ENCODE assay signal across 1 cellular context in the genomic region with DNA sequence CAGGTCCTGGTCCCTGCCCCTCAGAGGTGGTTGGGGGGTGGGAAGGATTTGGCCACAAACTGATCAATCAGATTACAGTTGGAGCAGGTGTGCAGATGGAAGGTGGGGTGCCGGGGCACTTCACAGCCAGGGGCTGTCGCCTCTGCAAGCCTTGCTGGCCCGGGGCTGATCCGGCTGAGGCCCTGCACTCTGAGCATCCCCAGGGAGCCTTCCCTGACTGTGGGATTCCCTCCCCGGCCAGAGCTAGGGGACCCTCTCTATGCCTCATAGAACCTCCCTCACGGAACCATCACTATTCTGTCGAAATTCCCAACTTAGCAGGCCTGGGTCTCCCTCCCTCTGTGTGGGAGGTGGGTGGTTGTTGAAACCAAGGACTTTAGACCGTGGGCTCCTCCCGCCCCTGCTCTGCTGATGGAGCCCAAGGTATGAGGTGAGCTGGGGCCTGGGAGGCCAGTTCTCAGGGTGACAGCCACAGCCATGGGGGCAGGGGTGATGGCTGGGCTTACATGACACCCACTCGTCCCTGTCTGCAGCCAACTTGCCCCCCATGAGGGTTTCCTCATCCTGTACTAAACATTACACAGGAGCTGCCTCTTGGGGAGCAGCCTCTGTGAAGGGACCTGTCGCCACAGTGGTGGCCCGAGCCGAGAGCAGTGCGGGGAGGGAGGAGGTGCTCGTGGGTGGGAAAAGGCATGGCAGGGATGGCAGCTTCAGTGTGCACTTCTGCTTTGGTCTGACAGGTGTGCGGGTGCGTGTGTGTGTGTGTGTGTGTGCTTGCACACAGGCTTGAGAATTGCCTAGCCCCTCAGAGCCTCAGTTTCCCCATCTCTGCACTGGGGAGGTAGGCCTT.
TF ChIP-seq lines count a peak whose summit lies in the region.

No MANE protein-coding gene starts in this region.

TF ChIP-seq in HepG2, 621 proteins besides CTCF, POLR2A, EP300 and RAD21 (continued from another document and continues in another):
- peak; percentile 66; the same call in 1 of the 2 replicates for TF ChIP-seq ZBED4 (CRISPR knock-in tag; IDR thresholded peaks at IDR 0.05; ENCODE audit: borderline replicate concordance)
- no peak for TF ChIP-seq USF2 (IDR thresholded peaks at IDR 0.05; ENCODE audit: low read depth, low read length)
- TF ChIP-seq USF2 (CRISPR knock-in tag; IDR thresholded peaks at IDR 0.05; ENCODE audit: borderline replicate concordance): no peak
- no peak for TF ChIP-seq MBD4 (IDR thresholded peaks at IDR 0.05; ENCODE audit: borderline replicate concordance, low read length)
- peak; percentile 61; the same call in 1 of the 2 replicates for TF ChIP-seq KAT8 (CRISPR knock-in tag; IDR thresholded peaks at IDR 0.05)
- TF ChIP-seq ZMYM3 (CRISPR knock-in tag; IDR thresholded peaks at IDR 0.05): peak; percentile 14; the same call in 1 of the 2 replicates
- peak; percentile 51; the same call in 1 of the 2 replicates for TF ChIP-seq RARA (CRISPR knock-in tag; IDR thresholded peaks at IDR 0.05)
- no peak for TF ChIP-seq SMARCC2 (IDR thresholded peaks at IDR 0.05)
- no peak for TF ChIP-seq ZSCAN30 (CRISPR knock-in tag; IDR thresholded peaks at IDR 0.05)
- TF ChIP-seq, protein P1, sequence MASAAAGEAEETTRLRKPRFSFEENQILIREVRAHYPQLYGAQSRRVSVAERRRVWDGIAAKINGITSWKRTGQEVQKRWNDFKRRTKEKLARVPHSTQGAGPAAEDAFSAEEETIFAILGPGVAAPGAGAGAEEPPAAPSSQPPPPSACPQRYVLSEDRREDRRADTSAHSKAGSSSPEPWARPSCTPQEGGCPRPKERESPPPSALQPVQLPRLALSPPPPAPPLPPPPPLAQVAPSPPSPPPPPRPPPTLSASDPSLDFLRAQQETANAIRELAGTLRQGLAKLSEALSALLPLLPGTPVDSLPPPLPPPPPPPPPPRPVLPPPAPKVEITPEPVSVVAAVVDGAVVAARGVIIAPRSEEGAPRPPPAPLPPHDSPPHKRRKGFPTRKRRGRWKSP (CRISPR knock-in tag; IDR thresholded peaks at IDR 0.05): no peak
- no peak for TF ChIP-seq ZNF564 (CRISPR knock-in tag; IDR thresholded peaks at IDR 0.05)
- TF ChIP-seq GLI4 (CRISPR knock-in tag; IDR thresholded peaks at IDR 0.05; ENCODE audit: borderline replicate concordance): no peak
- no peak for TF ChIP-seq KDM3A (CRISPR knock-in tag; IDR thresholded peaks at IDR 0.05; ENCODE audit: low read depth)
- no peak for TF ChIP-seq ZNF598 (CRISPR knock-in tag; IDR thresholded peaks at IDR 0.05; ENCODE audit: borderline replicate concordance)
- TF ChIP-seq NAIF1 (CRISPR knock-in tag; IDR thresholded peaks at IDR 0.05; ENCODE audit: borderline replicate concordance): no peak
- TF ChIP-seq, protein P2, sequence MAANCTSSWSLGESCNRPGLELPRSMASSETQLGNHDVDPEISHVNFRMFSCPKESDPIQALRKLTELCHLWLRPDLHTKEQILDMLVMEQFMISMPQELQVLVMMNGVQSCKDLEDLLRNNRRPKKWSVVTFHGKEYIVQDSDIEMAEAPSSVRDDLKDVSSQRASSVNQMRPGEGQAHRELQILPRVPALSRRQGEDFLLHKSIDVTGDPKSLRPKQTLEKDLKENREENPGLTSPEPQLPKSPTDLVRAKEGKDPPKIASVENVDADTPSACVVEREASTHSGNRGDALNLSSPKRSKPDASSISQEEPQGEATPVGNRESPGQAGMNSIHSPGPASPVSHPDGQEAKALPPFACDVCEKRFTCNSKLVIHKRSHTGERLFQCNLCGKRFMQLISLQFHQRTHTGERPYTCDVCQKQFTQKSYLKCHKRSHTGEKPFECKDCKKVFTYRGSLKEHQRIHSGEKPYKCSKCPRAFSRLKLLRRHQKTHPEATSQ (CRISPR knock-in tag; IDR thresholded peaks at IDR 0.05; ENCODE audit: borderline replicate concordance): peak; percentile 50; the same call in 1 of the 2 replicates
- TF ChIP-seq BHLHE40 (IDR thresholded peaks at IDR 0.05; ENCODE audit: low read length): no peak
- no peak for TF ChIP-seq ZBTB49 (CRISPR knock-in tag; IDR thresholded peaks at IDR 0.05; ENCODE audit: borderline replicate concordance)
- no peak for TF ChIP-seq PAWR (CRISPR knock-in tag; IDR thresholded peaks at IDR 0.05; ENCODE audit: borderline replicate concordance)
- no peak for TF ChIP-seq ONECUT2 (CRISPR knock-in tag; IDR thresholded peaks at IDR 0.05)
- no peak for TF ChIP-seq ZNF597 (CRISPR knock-in tag; IDR thresholded peaks at IDR 0.05)
- TF ChIP-seq SYNCRIP (IDR thresholded peaks at IDR 0.05; ENCODE audit: insufficient read depth, low read depth, low read length): no peak
- 0 out of 2 replicates have a peak, but pooled peaks have one; percentile 49 for TF ChIP-seq TMF1 (CRISPR knock-in tag; IDR thresholded peaks at IDR 0.05; ENCODE audit: low read depth)
- TF ChIP-seq, protein P3, sequence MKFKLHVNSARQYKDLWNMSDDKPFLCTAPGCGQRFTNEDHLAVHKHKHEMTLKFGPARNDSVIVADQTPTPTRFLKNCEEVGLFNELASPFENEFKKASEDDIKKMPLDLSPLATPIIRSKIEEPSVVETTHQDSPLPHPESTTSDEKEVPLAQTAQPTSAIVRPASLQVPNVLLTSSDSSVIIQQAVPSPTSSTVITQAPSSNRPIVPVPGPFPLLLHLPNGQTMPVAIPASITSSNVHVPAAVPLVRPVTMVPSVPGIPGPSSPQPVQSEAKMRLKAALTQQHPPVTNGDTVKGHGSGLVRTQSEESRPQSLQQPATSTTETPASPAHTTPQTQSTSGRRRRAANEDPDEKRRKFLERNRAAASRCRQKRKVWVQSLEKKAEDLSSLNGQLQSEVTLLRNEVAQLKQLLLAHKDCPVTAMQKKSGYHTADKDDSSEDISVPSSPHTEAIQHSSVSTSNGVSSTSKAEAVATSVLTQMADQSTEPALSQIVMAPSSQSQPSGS (CRISPR knock-in tag; IDR thresholded peaks at IDR 0.05): no peak
- TF ChIP-seq CHCHD3 (CRISPR knock-in tag; IDR thresholded peaks at IDR 0.05): no peak
- TF ChIP-seq PLRG1 (conservative IDR thresholded peaks at IDR 0.05): no peak
- TF ChIP-seq FOXA1 (IDR thresholded peaks at IDR 0.05): no peak
- TF ChIP-seq FOXA1 (CRISPR knock-in tag; IDR thresholded peaks at IDR 0.05): no peak
- TF ChIP-seq SOX6 (IDR thresholded peaks at IDR 0.05): no peak
- peak; percentile 52; the same call in 1 of the 2 replicates for TF ChIP-seq SOX6 (CRISPR knock-in tag; IDR thresholded peaks at IDR 0.05)
- no peak for TF ChIP-seq ZNF713 (CRISPR knock-in tag; IDR thresholded peaks at IDR 0.05)
- TF ChIP-seq ZNF33A (CRISPR knock-in tag; IDR thresholded peaks at IDR 0.05; ENCODE audit: borderline replicate concordance): no peak
- no peak for TF ChIP-seq TBL1XR1 (IDR thresholded peaks at IDR 0.05; ENCODE audit: borderline replicate concordance, low read length, partially characterized antibody)
- no peak for TF ChIP-seq ZNF350 (CRISPR knock-in tag; IDR thresholded peaks at IDR 0.05; ENCODE audit: borderline replicate concordance, low read depth)
- TF ChIP-seq SPEN (CRISPR knock-in tag; IDR thresholded peaks at IDR 0.05; ENCODE audit: low read depth): peak; percentile 44
- no peak for TF ChIP-seq BRCA1 (CRISPR knock-in tag; IDR thresholded peaks at IDR 0.05)
- TF ChIP-seq ZNF496 (CRISPR knock-in tag; IDR thresholded peaks at IDR 0.05; ENCODE audit: insufficient replicate concordance): no peak
- no peak for TF ChIP-seq KDM5B (CRISPR knock-in tag; IDR thresholded peaks at IDR 0.05; ENCODE audit: borderline replicate concordance)
- peak; percentile 27; the same call in 1 of the 2 replicates for TF ChIP-seq ZSCAN21 (CRISPR knock-in tag; IDR thresholded peaks at IDR 0.05; ENCODE audit: borderline replicate concordance)
- peak; percentile 98 for TF ChIP-seq ZNF549 (CRISPR knock-in tag; IDR thresholded peaks at IDR 0.05)
- TF ChIP-seq ZNF30 (CRISPR knock-in tag; IDR thresholded peaks at IDR 0.05): no peak
- TF ChIP-seq POGZ (CRISPR knock-in tag; IDR thresholded peaks at IDR 0.05): no peak
- TF ChIP-seq ZFAT (CRISPR knock-in tag; conservative IDR thresholded peaks at IDR 0.05): no peak
- no peak for TF ChIP-seq ZNF552 (CRISPR knock-in tag; IDR thresholded peaks at IDR 0.05; ENCODE audit: borderline replicate concordance)
- no peak for TF ChIP-seq ZNF251 (CRISPR knock-in tag; IDR thresholded peaks at IDR 0.05)
- no peak for TF ChIP-seq AKAP8 (CRISPR knock-in tag; IDR thresholded peaks at IDR 0.05)
- no peak for TF ChIP-seq NRL (CRISPR knock-in tag; IDR thresholded peaks at IDR 0.05; ENCODE audit: borderline replicate concordance)
- TF ChIP-seq ZNF207 (IDR thresholded peaks at IDR 0.05; ENCODE audit: borderline replicate concordance): no peak
- TF ChIP-seq JUNB (CRISPR knock-in tag; IDR thresholded peaks at IDR 0.05; ENCODE audit: borderline replicate concordance): no peak
- no peak for TF ChIP-seq ZNF891 (CRISPR knock-in tag; IDR thresholded peaks at IDR 0.05)
- TF ChIP-seq NFE2L1 (CRISPR knock-in tag; IDR thresholded peaks at IDR 0.05; ENCODE audit: borderline replicate concordance): no peak
- TF ChIP-seq SOX5 (CRISPR knock-in tag; IDR thresholded peaks at IDR 0.05; ENCODE audit: borderline replicate concordance): no peak
- no peak for TF ChIP-seq NCOA1 (CRISPR knock-in tag; IDR thresholded peaks at IDR 0.05)
- no peak for TF ChIP-seq YY1 (IDR thresholded peaks at IDR 0.05; ENCODE audit: insufficient read depth, insufficient replicate concordance, low read depth, low read length)
- TF ChIP-seq FOXK2 (IDR thresholded peaks at IDR 0.05): no peak
- TF ChIP-seq RBFOX2 (IDR thresholded peaks at IDR 0.05; ENCODE audit: low read depth, low read length): no peak
- TF ChIP-seq DRAP1 (CRISPR knock-in tag; IDR thresholded peaks at IDR 0.05): peak; percentile 60; the same call in 1 of the 2 replicates
